10 cellular contexts compared by ENCODE assay signal in the genomic region with DNA sequence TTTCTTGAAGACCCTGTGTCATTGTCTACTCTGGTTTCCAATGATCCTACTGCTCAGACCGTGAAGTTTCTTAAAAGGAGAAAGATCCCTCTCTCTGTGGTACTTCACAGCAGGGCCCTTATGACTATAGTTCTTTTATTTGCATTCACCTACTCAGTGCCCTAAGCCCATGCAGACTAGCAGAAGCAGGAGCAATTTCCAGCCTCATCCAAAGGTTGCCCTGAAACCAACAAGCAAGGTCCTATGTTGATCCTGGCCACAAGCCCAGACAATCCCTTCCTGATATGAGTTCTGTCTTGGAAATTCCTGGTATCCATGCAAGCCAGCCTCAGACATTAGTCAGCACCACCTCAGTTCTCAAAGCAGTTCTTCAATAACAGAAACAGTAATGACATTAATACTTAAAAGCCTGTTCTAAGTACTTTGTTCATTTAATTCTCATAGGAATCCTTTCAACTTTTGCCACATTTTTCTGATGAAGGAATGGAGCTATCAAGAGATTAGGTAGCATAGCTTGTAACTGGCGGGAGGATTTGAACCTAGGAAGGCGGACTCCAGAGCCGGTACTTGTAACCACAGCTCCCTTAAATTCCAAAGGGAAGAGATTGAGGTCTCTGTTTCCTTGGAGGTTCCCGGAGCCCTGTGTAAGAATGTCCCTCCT. TPM values are rescaled to one million over a fixed set of nuclear protein-coding genes. Genes with fewer than 3 reads are reported as not detected.
DNase-seq lines count a peak whose midpoint lies in the region; ATAC-seq, FAIRE-seq and TF ChIP-seq lines count a peak whose summit lies in the region.
"Had no signal": no experiment of that assay in that cellular context is flagged by ENCODE, and none has a peak within 500 bp of the region (broad histone marks: within the 10 kb centered on the region; RNA-seq: fewer than 3 reads in every experiment).

No MANE protein-coding gene starts in this region.

- peaks cover 0 to 14% of the 10 kb centered on the region in 2 experiments; a peak in 1 of 4 replicates for H3K4me1 ChIP-seq in SK-N-SH (ENCODE audit: control insufficient read depth in 1 of 2, insufficient read depth in 2 of 2, low read depth in 1 of 2, low read length in 1 of 2)
- no peaks in the 10 kb centered on the region for H3K4me1 ChIP-seq in sigmoid colon

- H3K9me3 ChIP-seq in SK-N-SH (no peaks in the 10 kb centered on the region), sigmoid colon (no peaks in the 10 kb centered on the region)

- TF ChIP-seq CTCF in SK-N-SH (IDR thresholded peaks at IDR 0.05) (no peak), foreskin fibroblast (IDR thresholded peaks at IDR 0.05; ENCODE audit: low read depth, low read length) (no peak), sigmoid colon (IDR thresholded peaks at IDR 0.05) (no peak)

- POLR2A ChIA-PET in SK-N-SH (lab: Yijun Ruan, JAX) = no interaction called here

- TF ChIP-seq RAD21 in SK-N-SH (IDR thresholded peaks at IDR 0.05; ENCODE audit: low read length) = no peak

- CTCF ChIA-PET in SK-N-SH (lab: Yijun Ruan, JAX) = no interaction called here

- peak overlapping the region; percentile 62; the same call in 1 of the 2 replicates for H2AFZ ChIP-seq in SK-N-SH (ENCODE audit: low read depth)

- TF ChIP-seq POLR2A in GM12891 (IDR thresholded peaks at IDR 0.05; ENCODE audit: low read depth, low read length) (no peak), sigmoid colon (IDR thresholded peaks at IDR 0.05) (no peak)

- no peaks in the 10 kb centered on the region for H4K20me1 ChIP-seq in SK-N-SH (ENCODE audit: insufficient read depth)

- H3K9me2 ChIP-seq in SK-N-SH = no peaks in the 10 kb centered on the region

- peak overlapping the region in 1 of 2 experiments; percentile 38; a peak in 2 of 4 replicates for H3K4me3 ChIP-seq in SK-N-SH (ENCODE audit: low read depth in 2 of 2, low read length in 1 of 2)
- H3K4me3 ChIP-seq in foreskin fibroblast (ENCODE audit: low read depth in 1 of 2, low read length in 2 of 2) = no peak overlapping the region
- H3K4me3 ChIP-seq in sigmoid colon = no peak overlapping the region

- no peak for ATAC-seq in HG02884 (IDR thresholded peaks at IDR 0.05; ENCODE audit: unreplicated experiment)
- no peak for ATAC-seq in GM21367 (IDR thresholded peaks at IDR 0.05; ENCODE audit: unreplicated experiment)

- H3K79me2 ChIP-seq in SK-N-SH (ENCODE audit: insufficient read depth) = no peaks in the 10 kb centered on the region

- H3K36me3 ChIP-seq in SK-N-SH (replicated peaks in 1 of 2; ENCODE audit: control insufficient read depth in 1 of 2, insufficient read depth in 2 of 2, low read length in 1 of 2) = no peaks in the 10 kb centered on the region
- no peaks in the 10 kb centered on the region for H3K36me3 ChIP-seq in sigmoid colon

- 12% methylated on average over 5 of the region's 5 CpGs for WGBS in SK-N-SH (ENCODE audit: low lambda C conversion rate)
- 61 to 79% methylated on average over 5 of the region's 5 CpGs for WGBS in sigmoid colon, 2 donors

- no peaks in the 10 kb centered on the region for H3K27me3 ChIP-seq in SK-N-SH (ENCODE audit: insufficient read depth)
- H3K27me3 ChIP-seq in sigmoid colon = no peaks in the 10 kb centered on the region

- H3F3A ChIP-seq in SK-N-SH (replicated peaks; ENCODE audit: insufficient read depth) = peaks cover 28% of the 10 kb centered on the region

- H3K4me2 ChIP-seq in SK-N-SH = peak overlapping the region; percentile 38

- TF ChIP-seq EP300 in SK-N-SH (IDR thresholded peaks at IDR 0.05; ENCODE audit: borderline replicate concordance in 1 of 2, low read depth in 1 of 2, low read length in 1 of 2) (peak in 1 of 2 experiments; percentile 83; a peak in 2 of 4 replicates), sigmoid colon (IDR thresholded peaks at IDR 0.05) (no peak)

- intact Hi-C loops in sigmoid colon (cut with DNase I) = no loop called here

- peak overlapping the region; percentile 57 for H3K9ac ChIP-seq in SK-N-SH

- FAIRE-seq in GM12891 (lab: Jason Lieb, UNC) = peak; percentile 5

- DNase-seq in GM12891 (ENCODE audit: insufficient read length, low spot score) (no peak), SK-N-SH (no peak), foreskin fibroblast (peak; percentile 96 to 97), renal cortical epithelial cell (ENCODE audit: low read depth) (peak; percentile 99), cerebellar cortex (ENCODE audit: low spot score) (no peak), sigmoid colon (no peak)
- DNase-seq: activated naive CD8-positive, alpha-beta T cell treated with anti-CD3 and anti-CD28 coated beads, Interleukin-2, amount 10 ng/mL, durations not matched to agents 7 days and 5 days; NCI-H2029 treated with DMSO at 0.1 percent for 48 hours had no signal

- peak overlapping the region; percentile 58 to 91; a peak in 3 of 4 replicates for H3K27ac ChIP-seq in SK-N-SH (ENCODE audit: low read depth in 2 of 2, low read length in 1 of 2)
- H3K27ac ChIP-seq in sigmoid colon = peak overlapping the region in 1 of 4 donors; percentile 33

TF ChIP-seq in GM12891, 5 proteins besides CTCF, POLR2A, EP300 and RAD21:
- TF ChIP-seq POLR2AphosphoS5 (IDR thresholded peaks at IDR 0.05; ENCODE audit: low read depth, low read length) (no peak), SPI1 (IDR thresholded peaks at IDR 0.05; ENCODE audit: low read depth, low read length) (no peak), POU2F2 (IDR thresholded peaks at IDR 0.05; ENCODE audit: low read depth, low read length) (no peak), PAX5 (IDR thresholded peaks at IDR 0.05; ENCODE audit: insufficient read depth, low read length, severe bottlenecking) (no peak), TAF1 (IDR thresholded peaks at IDR 0.05; ENCODE audit: low read depth, low read length) (no peak)
TF ChIP-seq in GM12891: peak in this region for 0.

TF ChIP-seq in SK-N-SH, 30 proteins besides CTCF, POLR2A, EP300 and RAD21 (continues in another document):
- TF ChIP-seq REST (IDR thresholded peaks at IDR 0.05; ENCODE audit: low read depth, low read length) = 0 out of 2 replicates have a peak, but pooled peaks have one; percentile 49
- peak; percentile 94 for TF ChIP-seq FOSL2 (IDR thresholded peaks at IDR 0.05; ENCODE audit: borderline replicate concordance, low read depth)
- 0 out of 2 replicates have a peak, but pooled peaks have one; percentile 2 for TF ChIP-seq TAF1 (IDR thresholded peaks at IDR 0.05; ENCODE audit: borderline replicate concordance, low read depth, low read length)
- TF ChIP-seq EZH2phosphoT487 (IDR thresholded peaks at IDR 0.05; ENCODE audit: borderline replicate concordance, low read depth) = no peak
- TF ChIP-seq JUND (IDR thresholded peaks at IDR 0.05) = peak; percentile 89
- TF ChIP-seq SIN3A (IDR thresholded peaks at IDR 0.05; ENCODE audit: borderline replicate concordance, low read depth, low read length) = no peak
- TF ChIP-seq, protein P1, sequence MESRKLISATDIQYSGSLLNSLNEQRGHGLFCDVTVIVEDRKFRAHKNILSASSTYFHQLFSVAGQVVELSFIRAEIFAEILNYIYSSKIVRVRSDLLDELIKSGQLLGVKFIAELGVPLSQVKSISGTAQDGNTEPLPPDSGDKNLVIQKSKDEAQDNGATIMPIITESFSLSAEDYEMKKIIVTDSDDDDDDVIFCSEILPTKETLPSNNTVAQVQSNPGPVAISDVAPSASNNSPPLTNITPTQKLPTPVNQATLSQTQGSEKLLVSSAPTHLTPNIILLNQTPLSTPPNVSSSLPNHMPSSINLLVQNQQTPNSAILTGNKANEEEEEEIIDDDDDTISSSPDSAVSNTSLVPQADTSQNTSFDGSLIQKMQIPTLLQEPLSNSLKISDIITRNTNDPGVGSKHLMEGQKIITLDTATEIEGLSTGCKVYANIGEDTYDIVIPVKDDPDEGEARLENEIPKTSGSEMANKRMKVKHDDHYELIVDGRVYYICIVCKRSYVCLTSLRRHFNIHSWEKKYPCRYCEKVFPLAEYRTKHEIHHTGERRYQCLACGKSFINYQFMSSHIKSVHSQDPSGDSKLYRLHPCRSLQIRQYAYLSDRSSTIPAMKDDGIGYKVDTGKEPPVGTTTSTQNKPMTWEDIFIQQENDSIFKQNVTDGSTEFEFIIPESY (IDR thresholded peaks at IDR 0.05; ENCODE audit: borderline replicate concordance, low read depth) = 0 out of 2 replicates have a peak, but pooled peaks have one; percentile 7

RNA-seq across cellular contexts. Expression of gene ST8SIA6, which starts 58.1 kb away (rescaled TPM):
- polyA plus RNA-seq in GM12891 (2012; ENCODE audit: low read depth, missing spikeins) = not detected
- polyA plus RNA-seq in SK-N-SH (2012; rRNA removed) (0.03 TPM in 1 of 2 replicates, not detected in the other), sigmoid colon (under 1 TPM in 1 of 3 donors, not detected in 2; 0.50 TPM)
- 0.03 TPM in 1 of 2 replicates, not detected in the other for polyA plus RNA-seq in SK-N-SH (2012; cell fraction: cytosol; rRNA removed)
- polyA plus RNA-seq in SK-N-SH (2012; cell fraction: nucleus; rRNA removed) = not detected in 2 replicates
- total RNA-seq in renal cortical epithelial cell (0.17 and 0.20 TPM in 2 replicates), sigmoid colon (1 to 10 TPM in 3 of 4 donors, under 1 TPM in 1; 0.66 to 2.6 (median 1.3) TPM)

Comparison
In these comparisons a context has a peak if more than half of its experiments do, and no peak if none do; other contexts are left out.
1. DNase-seq: peak in foreskin fibroblast (2 of 2) and renal cortical epithelial cell (single experiment); none in GM12891 (single experiment), SK-N-SH (single experiment), cerebellar cortex (single experiment) and sigmoid colon (single experiment).